19 cellular contexts compared by ENCODE assay signal in the genomic region with DNA sequence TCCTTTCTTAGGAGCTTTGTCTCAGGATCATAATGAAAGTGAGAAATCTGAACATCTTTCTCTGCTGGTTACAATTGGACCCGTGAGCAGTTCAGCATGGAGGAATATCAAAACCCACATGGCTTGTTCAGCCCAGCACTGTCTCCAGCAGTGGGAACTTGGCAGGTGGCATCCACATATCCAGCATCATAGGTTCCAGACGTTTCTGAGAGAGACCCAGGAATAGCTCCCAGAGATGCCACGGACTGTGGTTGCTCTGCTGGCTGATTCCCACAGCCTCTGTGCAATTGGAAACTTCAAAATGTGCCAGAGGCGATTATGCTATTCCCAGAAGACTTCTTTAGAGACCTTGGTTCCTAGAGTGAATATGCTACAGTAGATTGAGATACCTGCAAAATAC.
DNase-seq lines count a peak whose midpoint lies in the region; ATAC-seq and TF ChIP-seq lines count a peak whose summit lies in the region.
"Had no signal": no experiment of that assay in that cellular context is flagged by ENCODE, and none has a peak within 500 bp of the region (broad histone marks: within the 10 kb centered on the region; RNA-seq: fewer than 3 reads in every experiment).

No MANE protein-coding gene starts in this region.

- no peaks in the 10 kb centered on the region for H3F3A ChIP-seq in MM.1S (ENCODE audit: insufficient read depth, low read length)

- intact Hi-C loops in left ventricle myocardium superior (cut with micrococcal nuclease) = loop anchor here (10.0 kb wide), 1 partner anchor 59 kb away; no protein-coding TSS in a partner anchor
- intact Hi-C loops in left ventricle myocardium inferior (cut with micrococcal nuclease) = no loop called here
- intact Hi-C loops in psoas muscle (cut with DNase I) = no loop called here

- H3K79me2 ChIP-seq in MM.1S (ENCODE audit: low read length) = no peaks in the 10 kb centered on the region

- peaks cover 32% of the 10 kb centered on the region for H3K4me1 ChIP-seq in left ventricle myocardium inferior
- no peaks in the 10 kb centered on the region for H3K4me1 ChIP-seq in psoas muscle
- H3K4me1 ChIP-seq in MM.1S (ENCODE audit: low read length) = no peaks in the 10 kb centered on the region

- H3K36me3 ChIP-seq in left ventricle myocardium inferior = peaks cover 25% of the 10 kb centered on the region
- H3K36me3 ChIP-seq in psoas muscle (ENCODE audit: insufficient read depth in 1 of 2, low read depth in 1 of 2) = peaks cover 0 to 11% of the 10 kb centered on the region in 2 donors
- no peaks in the 10 kb centered on the region for H3K36me3 ChIP-seq in MM.1S (replicated peaks; ENCODE audit: insufficient read depth, low read length)

- H4K20me1 ChIP-seq in MM.1S (ENCODE audit: insufficient read depth, low read length) = no peaks in the 10 kb centered on the region
- H4K20me1 ChIP-seq: BLaER1 had no signal

- H3K9me3 ChIP-seq in left ventricle myocardium inferior (replicated peaks) (no peaks in the 10 kb centered on the region), psoas muscle (no peaks in the 10 kb centered on the region), MM.1S (replicated peaks; ENCODE audit: insufficient read depth, low read length) (no peaks in the 10 kb centered on the region)
- H3K9me3 ChIP-seq: A549 had no signal

- H3K4me2 ChIP-seq in MM.1S (ENCODE audit: low read depth, low read length) = no peak overlapping the region
- H3K4me2 ChIP-seq: BLaER1, PC-9 had no signal

- no peaks in the 10 kb centered on the region for H3K9me2 ChIP-seq in MM.1S (replicated peaks; ENCODE audit: insufficient read depth, low read length)

- H3K4me3 ChIP-seq in left ventricle myocardium inferior = no peak overlapping the region
- H3K4me3 ChIP-seq in psoas muscle = no peak overlapping the region
- H3K4me3 ChIP-seq in MM.1S (ENCODE audit: low read length) = no peak overlapping the region
- H3K4me3 ChIP-seq: A549, BLaER1, GM12878, PC-9 had no signal

- 10 to 22% (median 18%) methylated on average over 4 of the region's 4 CpGs for WGBS in psoas muscle, 3 donors

- H3K27ac ChIP-seq in left ventricle myocardium inferior (replicated peaks) (no peak overlapping the region), psoas muscle (no peak overlapping the region), MM.1S (ENCODE audit: low read length) (no peak overlapping the region)
- H3K27ac ChIP-seq: BLaER1, PC-9 had no signal

- no peaks in the 10 kb centered on the region for H3K27me3 ChIP-seq in left ventricle myocardium inferior (ENCODE audit: low read depth)
- H3K27me3 ChIP-seq in psoas muscle (ENCODE audit: insufficient read depth in 3 of 3, low read length in 2 of 3) = no peaks in the 10 kb centered on the region
- H3K27me3 ChIP-seq in MM.1S (replicated peaks; ENCODE audit: insufficient read depth, low read length) = no peaks in the 10 kb centered on the region
- H3K27me3 ChIP-seq: BLaER1 had no signal

- H2AFZ ChIP-seq in MM.1S (ENCODE audit: low read length) = no peak overlapping the region
- H2AFZ ChIP-seq: PC-9 had no signal

- TF ChIP-seq CTCF in left ventricle myocardium inferior (IDR thresholded peaks at IDR 0.05; ENCODE audit: borderline replicate concordance) = no peak
- TF ChIP-seq CTCF in psoas muscle (IDR thresholded peaks at IDR 0.05) = no peak
- no peak for TF ChIP-seq CTCF in MM.1S (IDR thresholded peaks at IDR 0.05; ENCODE audit: low read length)

- peak; percentile 80 for ATAC-seq in left ventricle myocardium superior
- ATAC-seq in psoas muscle = peak in 3 of 4 donors; percentile 49 to 80 (median 75)
- no peak for ATAC-seq in HG02852 (IDR thresholded peaks at IDR 0.05; ENCODE audit: unreplicated experiment)
- ATAC-seq: A549, GM12878 had no signal

- DNase-seq in left ventricle myocardium superior = no peak
- no peak for DNase-seq in left ventricle myocardium inferior
- peak; percentile 22 for DNase-seq in fibroblast of gingiva (ENCODE audit: low read depth)
- no peak for DNase-seq in psoas muscle
- no peak for DNase-seq in NCI-H1105 (lab: John Stamatoyannopoulos, UW)
- DNase-seq in MM.1S = no peak
- DNase-seq: CD4-positive, alpha-beta memory T cell; DMS153; GDM1; Karpas-422; NCI-H1092; NCI-H146; NCI-H2029 treated with DMSO at 0.1 percent for 48 hours; NCI-H2171; PC-9 had no signal

- H3K9ac ChIP-seq in MM.1S (ENCODE audit: low read length) = no peak overlapping the region
- H3K9ac ChIP-seq: BLaER1 had no signal
